ENCODE assay signal across 1 cellular context in genomic region chr16:1788095-1788707, GRCh38.
TF ChIP-seq lines count a peak whose summit lies in the region.

No MANE protein-coding gene starts in this region.

TF ChIP-seq in K562, 482 proteins besides CTCF, POLR2A, EP300 and RAD21:
- TF ChIP-seq RBFOX2 (IDR thresholded peaks at IDR 0.05; ENCODE audit: low read depth, low read length) (0 out of 2 replicates have a peak, but pooled peaks have one; percentile 16), SNIP1 (IDR thresholded peaks at IDR 0.05; ENCODE audit: low read depth) (no peak)
